9 cellular contexts compared by ENCODE assay signal in the genomic region with DNA sequence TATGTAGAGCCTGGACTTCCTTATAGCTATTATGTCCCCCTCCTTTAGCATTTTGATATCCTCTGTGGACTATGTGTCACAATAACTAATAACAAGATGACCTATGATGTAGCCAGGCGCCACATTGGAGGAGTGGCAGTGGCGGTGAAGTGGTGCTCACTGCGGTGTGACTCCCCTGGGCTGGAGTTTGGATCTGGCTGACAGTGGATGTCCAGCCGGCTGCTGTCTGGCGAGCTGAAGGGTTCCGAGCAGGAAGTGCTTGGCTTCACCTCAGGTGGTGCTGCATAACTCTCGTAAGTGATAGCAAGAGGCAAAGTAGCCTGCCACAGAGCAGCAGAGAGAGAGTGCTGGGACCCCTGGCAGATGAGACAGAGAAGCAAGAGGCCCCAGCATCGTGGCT. TPM values are rescaled to one million over a fixed set of nuclear protein-coding genes. Genes with fewer than 3 reads are reported as not detected.
"Had no signal": no experiment of that assay in that cellular context is flagged by ENCODE, and none has a peak within 500 bp of the region (broad histone marks: within the 10 kb centered on the region; RNA-seq: fewer than 3 reads in every experiment).

No MANE protein-coding gene starts in this region.

RNA-seq across cellular contexts. Expression of a gene that starts 25.1 kb away (rescaled TPM):
- total RNA-seq: dermis blood vessel endothelial cell, esophagus mucosa, gastrocnemius medialis, glomerular endothelial cell, kidney epithelial cell, mammary epithelial cell, mesothelial cell of epicardium, myocyte had no signal
- polyA plus RNA-seq: keratinocyte, mammary epithelial cell had no signal
